In the genomic region with DNA sequence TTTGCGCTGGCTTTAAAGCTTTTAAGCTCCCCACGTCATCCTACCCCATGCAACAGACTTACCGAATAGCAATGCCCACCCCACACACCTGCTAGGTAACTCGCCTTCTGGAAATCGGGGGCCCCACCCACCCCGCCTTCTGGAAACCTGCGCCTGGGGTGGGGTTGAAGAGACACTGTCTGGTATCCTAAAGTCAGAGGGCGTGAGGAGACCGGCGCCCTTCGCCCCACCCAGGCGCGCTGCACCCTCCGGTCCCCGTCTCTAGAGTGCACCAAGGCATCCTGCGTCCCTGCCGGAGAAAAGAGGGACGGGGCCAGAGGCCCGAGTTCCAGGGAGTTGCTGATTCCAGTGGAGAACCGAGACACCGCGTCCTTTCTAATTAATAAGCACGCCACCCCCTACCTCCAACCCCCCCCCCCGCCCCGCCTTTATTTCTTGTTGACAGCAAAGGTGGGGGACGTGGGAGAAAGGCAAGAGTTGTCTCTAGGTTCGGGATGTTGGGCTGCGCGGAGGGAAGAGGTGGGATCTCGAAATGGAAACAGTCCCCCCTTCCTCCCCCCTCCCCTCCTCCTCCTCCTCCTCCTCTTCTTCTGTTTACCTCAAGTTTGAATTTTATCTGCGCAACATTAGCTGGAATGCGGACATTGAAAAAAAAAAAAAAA, we compare ENCODE assay signal across 8 cellular contexts.
DNase-seq lines count a peak whose midpoint lies in the region; ATAC-seq and TF ChIP-seq lines count a peak whose summit lies in the region.

No MANE protein-coding gene starts in this region.

- H3K27ac ChIP-seq in tibial artery: peak overlapping the region; percentile 99

- no peak for TF ChIP-seq CTCF in GM10266 (IDR thresholded peaks at IDR 0.05; ENCODE audit: control insufficient read depth, insufficient read depth, low read depth, missing control alignments)
- peak; percentile 2 for TF ChIP-seq CTCF in epithelial cell of esophagus (IDR thresholded peaks at IDR 0.05; ENCODE audit: insufficient read depth, low read depth, low read length, missing control alignments)
- no peak for TF ChIP-seq CTCF in tibial artery (IDR thresholded peaks at IDR 0.05)

- peaks cover 69 to 72% (median 71%) of the 10 kb centered on the region in 3 donors for H3K4me1 Mint-ChIP-seq in naive B cell

- H3K27me3 ChIP-seq in tibial artery: no peaks in the 10 kb centered on the region

- peak; percentile 3 for ATAC-seq in naive B cell (ENCODE audit: low read depth in 2 of 2)
- ATAC-seq in HG02973 (IDR thresholded peaks at IDR 0.05; ENCODE audit: unreplicated experiment): no peak
- no peak for ATAC-seq in HG02610 (IDR thresholded peaks at IDR 0.05; ENCODE audit: unreplicated experiment)

- H3K9me3 Mint-ChIP-seq in naive B cell: peaks cover 0 to 4% (median 1%) of the 10 kb centered on the region in 7 donors

- peaks cover 7 to 38% of the 10 kb centered on the region in 2 donors for H3K36me3 Mint-ChIP-seq in naive B cell

- intact Hi-C loops in tibial artery (cut with DNase I; ENCODE audit: low total_unique reads): loop anchor here (5.0 to 10.0 kb wide), 3 partner anchors 210 to 308 kb away; no protein-coding TSS in a partner anchor

- peak overlapping the region; percentile 81 for H3K4me3 ChIP-seq in epithelial cell of esophagus (ENCODE audit: low read length)
- H3K4me3 ChIP-seq in tibial artery: peak overlapping the region; percentile 80 to 86

- H3K36me3 ChIP-seq in tibial artery: peaks cover 0 to 3% (median 0%) of the 10 kb centered on the region in 3 donors

- H3K27ac Mint-ChIP-seq in naive B cell: peak overlapping the region; percentile 99 to 100 (median 100)

- DNase-seq in GM10266 (ENCODE audit: extremely low spot score) (peak; percentile 57), NCI-H2171 treated with DMSO at 0.1 percent for 48 hours (lab: John Stamatoyannopoulos, UW) (peak; percentile 56), activated T-cell treated with anti-CD3 and anti-CD28 coated beads for 48 hours (ENCODE audit: low read depth) (peak; percentile 33), epithelial cell of esophagus (ENCODE audit: low read depth) (no peak), naive B cell (peak; percentile 70), tibial artery (peak; percentile 70 to 81)

- peak overlapping the region; percentile 79 to 100 (median 99) for H3K4me3 Mint-ChIP-seq in naive B cell

- H3K27me3 Mint-ChIP-seq in naive B cell: peaks cover 0 to 5% (median 0%) of the 10 kb centered on the region in 3 donors

- peaks cover 0 to 56% (median 17%) of the 10 kb centered on the region in 4 donors for H3K4me1 ChIP-seq in tibial artery

- H3K9me3 ChIP-seq in tibial artery: no peaks in the 10 kb centered on the region

Comparison
In these comparisons a context has a peak if more than half of its experiments do, and no peak if none do; other contexts are left out.
1. ATAC-seq: peak in naive B cell (2 of 2); none in HG02973 (single experiment) and HG02610 (single experiment).